Comparison of ENCODE assay signal across 1 cellular context in the genomic region with DNA sequence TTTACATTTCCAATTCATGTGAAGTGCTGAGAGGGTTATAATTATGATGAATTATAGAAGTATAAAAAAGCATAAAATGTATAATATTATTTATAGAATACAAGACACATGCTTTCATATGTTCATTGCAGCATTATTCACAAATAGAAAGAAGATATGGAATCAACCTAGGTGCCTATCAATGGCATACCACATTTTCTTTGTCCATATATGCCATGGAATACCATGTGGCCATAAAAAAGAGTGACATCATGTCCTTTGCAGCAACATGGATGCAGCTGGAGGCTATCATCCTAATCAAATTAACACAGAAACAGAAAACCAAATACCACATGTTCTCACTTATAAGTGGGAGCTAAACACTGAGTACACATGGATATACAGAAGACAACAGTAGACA.
TF ChIP-seq lines count a peak whose summit lies in the region.

No MANE protein-coding gene starts in this region.

TF ChIP-seq in SK-N-SH treated with all-trans-retinoic acid at 6 μM for 48 hours, 23 proteins besides CTCF, POLR2A, EP300 and RAD21 (continued from another document):
- TF ChIP-seq CREB5 (CRISPR knock-in tag; IDR thresholded peaks at IDR 0.05; ENCODE audit: low read depth) = no peak
- TF ChIP-seq ZNF8 (CRISPR knock-in tag; IDR thresholded peaks at IDR 0.05) = peak; percentile 99
